ENCODE assay signal across 20 cellular contexts in genomic region chr16:49356728-49357488, GRCh38. TPM values are rescaled to one million over a fixed set of nuclear protein-coding genes. Genes with fewer than 3 reads are reported as not detected.
"Had no signal": no experiment of that assay in that cellular context is flagged by ENCODE, and none has a peak within 500 bp of the region (broad histone marks: within the 10 kb centered on the region; RNA-seq: fewer than 3 reads in every experiment).

No MANE protein-coding gene starts in this region.

- H3K4me3 ChIP-seq: adrenal gland, hepatocyte, thoracic aorta had no signal

- H3K27me3 ChIP-seq: adrenal gland, hepatocyte had no signal

- H3K27ac Mint-ChIP-seq: endodermal cell; mesothelial cell of epicardium; naive B cell; stimulated activated naive CD8-positive, alpha-beta T cell treated with anti-CD3 and anti-CD28 coated beads, Interleukin-15, amount 100 ng/mL, for 72 hours had no signal

- H3K4me2 ChIP-seq: hepatocyte had no signal

- DNase-seq: activated CD4-positive, alpha-beta T cell treated with anti-CD3 and anti-CD28 coated beads, Interleukin-2, amount 50 U/mL, for 4 hours; activated naive CD4-positive, alpha-beta T cell treated with anti-CD3 and anti-CD28 coated beads, Interleukin-2, amount 50 U/mL, for 16 hours; activated T-cell treated with anti-CD3 and anti-CD28 coated beads, Interleukin-2, amount 50 U/mL, for 1 hour; adrenal gland; cerebellar nuclear complex; endodermal cell; erythroblast; kidney; naive B cell; stimulated activated CD4-positive, alpha-beta T cell treated with anti-CD3 and anti-CD28 coated beads, Interleukin-4, amount 100 ng/mL, for 4 hours; stimulated activated naive CD8-positive, alpha-beta T cell treated with anti-CD3 and anti-CD28 coated beads, Interleukin-15, amount 100 ng/mL, for 72 hours had no signal

- H3K4me1 Mint-ChIP-seq: mesothelial cell of epicardium; naive B cell; stimulated activated naive CD8-positive, alpha-beta T cell treated with anti-CD3 and anti-CD28 coated beads, Interleukin-15, amount 100 ng/mL, for 72 hours had no signal

- H3K79me2 ChIP-seq: hepatocyte, parathyroid adenoma had no signal

- H3K9me3 ChIP-seq: adrenal gland, thoracic aorta had no signal

- H3K4me3 Mint-ChIP-seq: endodermal cell; mesothelial cell of epicardium; stimulated activated naive CD8-positive, alpha-beta T cell treated with anti-CD3 and anti-CD28 coated beads, Interleukin-15, amount 100 ng/mL, for 72 hours had no signal

- H3K9me3 Mint-ChIP-seq: endodermal cell; mesothelial cell of epicardium; stimulated activated naive CD8-positive, alpha-beta T cell treated with anti-CD3 and anti-CD28 coated beads, Interleukin-15, amount 100 ng/mL, for 72 hours had no signal

- H2AFZ ChIP-seq: hepatocyte, parathyroid adenoma had no signal

- H3K9ac ChIP-seq: parathyroid adenoma had no signal

- H3K36me3 Mint-ChIP-seq: mesothelial cell of epicardium, naive B cell had no signal

- H3K4me1 ChIP-seq: adrenal gland, parathyroid adenoma had no signal

- H3K27ac ChIP-seq: adrenal gland, hepatocyte, parathyroid adenoma, thoracic aorta had no signal

- H3K36me3 ChIP-seq: adrenal gland, thoracic aorta had no signal

RNA-seq across cellular contexts. Expression of gene C16orf78, which starts 16.7 kb away (rescaled TPM):
- total RNA-seq: adrenal gland, dermis microvascular lymphatic vessel endothelial cell, endodermal cell, hepatocyte, kidney, liver, mesothelial cell of epicardium, renal cortical epithelial cell, skeletal muscle tissue, thoracic aorta, urinary bladder had no signal
